ENCODE assay signal across 1 cellular context in the genomic region with DNA sequence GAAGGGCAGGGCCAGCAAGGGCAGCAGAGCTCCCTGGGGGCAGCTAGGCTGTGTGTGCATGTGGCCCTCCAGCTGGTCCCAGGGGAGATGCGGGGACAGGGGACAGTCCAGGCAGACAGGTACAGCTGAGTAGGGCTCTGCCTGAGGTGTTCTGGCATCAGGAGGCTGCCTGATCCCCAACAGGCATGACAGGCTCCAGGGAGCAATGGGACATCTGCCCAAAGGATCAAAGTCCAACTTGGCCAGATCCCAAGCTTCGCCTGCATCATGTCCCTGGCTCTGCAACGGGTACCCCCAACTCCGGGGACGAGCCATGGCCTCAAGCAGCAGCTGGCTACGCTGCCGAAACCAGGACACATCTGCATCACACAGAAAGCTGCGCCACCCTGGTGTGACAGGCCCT.
TF ChIP-seq lines count a peak whose summit lies in the region.

No MANE protein-coding gene starts in this region.

TF ChIP-seq in A549, 52 proteins besides CTCF, POLR2A, EP300 and RAD21 (continued from another document):
- TF ChIP-seq, protein P1, sequence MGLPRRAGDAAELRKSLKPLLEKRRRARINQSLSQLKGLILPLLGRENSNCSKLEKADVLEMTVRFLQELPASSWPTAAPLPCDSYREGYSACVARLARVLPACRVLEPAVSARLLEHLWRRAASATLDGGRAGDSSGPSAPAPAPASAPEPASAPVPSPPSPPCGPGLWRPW (IDR thresholded peaks at IDR 0.05) = no peak
- TF ChIP-seq TFCP2L1 (CRISPR knock-in tag; IDR thresholded peaks at IDR 0.05) (no peak), RFX5 (IDR thresholded peaks at IDR 0.05) (no peak)
- TF ChIP-seq, protein P2, sequence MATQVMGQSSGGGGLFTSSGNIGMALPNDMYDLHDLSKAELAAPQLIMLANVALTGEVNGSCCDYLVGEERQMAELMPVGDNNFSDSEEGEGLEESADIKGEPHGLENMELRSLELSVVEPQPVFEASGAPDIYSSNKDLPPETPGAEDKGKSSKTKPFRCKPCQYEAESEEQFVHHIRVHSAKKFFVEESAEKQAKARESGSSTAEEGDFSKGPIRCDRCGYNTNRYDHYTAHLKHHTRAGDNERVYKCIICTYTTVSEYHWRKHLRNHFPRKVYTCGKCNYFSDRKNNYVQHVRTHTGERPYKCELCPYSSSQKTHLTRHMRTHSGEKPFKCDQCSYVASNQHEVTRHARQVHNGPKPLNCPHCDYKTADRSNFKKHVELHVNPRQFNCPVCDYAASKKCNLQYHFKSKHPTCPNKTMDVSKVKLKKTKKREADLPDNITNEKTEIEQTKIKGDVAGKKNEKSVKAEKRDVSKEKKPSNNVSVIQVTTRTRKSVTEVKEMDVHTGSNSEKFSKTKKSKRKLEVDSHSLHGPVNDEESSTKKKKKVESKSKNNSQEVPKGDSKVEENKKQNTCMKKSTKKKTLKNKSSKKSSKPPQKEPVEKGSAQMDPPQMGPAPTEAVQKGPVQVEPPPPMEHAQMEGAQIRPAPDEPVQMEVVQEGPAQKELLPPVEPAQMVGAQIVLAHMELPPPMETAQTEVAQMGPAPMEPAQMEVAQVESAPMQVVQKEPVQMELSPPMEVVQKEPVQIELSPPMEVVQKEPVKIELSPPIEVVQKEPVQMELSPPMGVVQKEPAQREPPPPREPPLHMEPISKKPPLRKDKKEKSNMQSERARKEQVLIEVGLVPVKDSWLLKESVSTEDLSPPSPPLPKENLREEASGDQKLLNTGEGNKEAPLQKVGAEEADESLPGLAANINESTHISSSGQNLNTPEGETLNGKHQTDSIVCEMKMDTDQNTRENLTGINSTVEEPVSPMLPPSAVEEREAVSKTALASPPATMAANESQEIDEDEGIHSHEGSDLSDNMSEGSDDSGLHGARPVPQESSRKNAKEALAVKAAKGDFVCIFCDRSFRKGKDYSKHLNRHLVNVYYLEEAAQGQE (IDR thresholded peaks at IDR 0.05) = no peak
